ENCODE assay signal across 8 cellular contexts in the genomic region with DNA sequence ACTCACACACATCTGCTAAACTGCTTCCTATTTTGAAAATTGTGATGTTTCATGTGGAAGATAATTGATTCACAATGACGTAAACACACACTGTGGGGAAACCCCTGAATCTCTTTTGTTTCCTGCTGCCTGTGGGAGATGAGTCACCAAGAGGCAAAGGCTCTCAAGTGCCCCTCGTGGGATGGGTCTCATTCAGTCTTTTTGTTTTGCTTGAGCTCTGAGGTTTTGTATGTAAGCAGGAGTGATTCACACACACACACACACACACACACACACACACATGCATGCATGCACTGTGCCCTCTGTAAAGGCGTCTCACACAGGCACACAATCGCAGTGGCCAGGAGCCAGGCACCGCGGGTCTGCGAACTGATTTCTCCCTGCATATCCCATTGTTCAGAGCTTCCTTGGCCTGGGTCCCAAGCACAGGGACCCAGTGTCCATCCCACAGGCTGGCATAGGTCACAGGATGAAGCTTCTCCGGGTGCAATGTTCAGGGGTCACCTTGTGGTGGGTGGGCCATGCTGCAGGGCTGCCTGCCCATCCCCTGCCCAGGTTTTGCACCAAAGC. TPM values are rescaled to one million over a fixed set of nuclear protein-coding genes. Genes with fewer than 3 reads are reported as not detected.
A peak's percentile ranks its signal among the peaks of the same experiment; 100 is the strongest.
DNase-seq lines count a peak whose midpoint lies in the region; ATAC-seq, FAIRE-seq and TF ChIP-seq lines count a peak whose summit lies in the region.

No MANE protein-coding gene starts in this region.

- H3K36me3 ChIP-seq in BJ (ENCODE audit: control insufficient read depth, insufficient read depth, low read length) (no peaks in the 10 kb centered on the region), SK-N-SH (replicated peaks in 1 of 2; ENCODE audit: control insufficient read depth in 1 of 2, insufficient read depth in 2 of 2, low read length in 1 of 2) (no peaks in the 10 kb centered on the region), HepG2 (replicated peaks in 1 of 2; ENCODE audit: control insufficient read depth in 1 of 2, insufficient read depth in 2 of 2, low read length in 2 of 2) (no peaks in the 10 kb centered on the region), WERI-Rb-1 (no peaks in the 10 kb centered on the region)

- no peaks in the 10 kb centered on the region for H3K27me3 ChIP-seq in BJ (ENCODE audit: control insufficient read depth, insufficient read depth, low read length)
- no peaks in the 10 kb centered on the region for H3K27me3 ChIP-seq in SK-N-SH (ENCODE audit: insufficient read depth)
- H3K27me3 ChIP-seq in HepG2 (ENCODE audit: control insufficient read depth in 1 of 2, insufficient read depth in 2 of 2, low read length in 2 of 2), result peaks cover 4 to 62% of the 10 kb centered on the region in 2 experiments; a peak in 3 of 5 replicates
- H3K27me3 ChIP-seq in WERI-Rb-1 (ENCODE audit: insufficient read depth, low read depth, severe bottlenecking), result no peaks in the 10 kb centered on the region

- H3K4me3 ChIP-seq in BJ (ENCODE audit: low read depth, low read length) (no peak overlapping the region), SK-N-SH (ENCODE audit: low read depth in 2 of 2, low read length in 1 of 2) (no peak overlapping the region), HepG2 (replicated peaks in 1 of 3; ENCODE audit: insufficient read depth in 1 of 3, low read depth in 2 of 3, low read length in 3 of 3) (no peak overlapping the region), WERI-Rb-1 (ENCODE audit: low read depth, low read length) (no peak overlapping the region)

- TF ChIP-seq CTCF in BJ (IDR thresholded peaks at IDR 0.05; ENCODE audit: insufficient read depth, low read depth, low read length) (no peak), SK-N-SH (IDR thresholded peaks at IDR 0.05) (no peak), HepG2 (CRISPR knock-in tag; IDR thresholded peaks at IDR 0.05) (no peak), WERI-Rb-1 (IDR thresholded peaks at IDR 0.05; ENCODE audit: low read depth, low read length) (no peak)

- TF ChIP-seq RAD21 in SK-N-SH (IDR thresholded peaks at IDR 0.05; ENCODE audit: low read length), result no peak
- no peak for TF ChIP-seq RAD21 in HepG2 (CRISPR knock-in tag; IDR thresholded peaks at IDR 0.05)

- POLR2A ChIA-PET in BJ (lab: Charles Lee) (no interaction called here), SK-N-SH (lab: Yijun Ruan, JAX) (no interaction called here), HepG2 (lab: Yijun Ruan, JAX) (no interaction called here)

- in situ Hi-C loops in HepG2 (cut with HindIII; ENCODE audit: extremely low pct_ligation_motif_present, low pct_unique_long_range_greater_than_20kb), result no loop called here

- no peaks in the 10 kb centered on the region for H3K9me2 ChIP-seq in SK-N-SH

- H3K27ac ChIP-seq in SK-N-SH (ENCODE audit: low read depth in 2 of 2, low read length in 1 of 2) (peak overlapping the region in 1 of 2 experiments; percentile 41; a peak in 1 of 4 replicates), HepG2 (ENCODE audit: extremely low read length, insufficient read depth, low read length) (no peak overlapping the region), WERI-Rb-1 (no peak overlapping the region)

- BruUV-seq in HepG2 (replicated peaks; lab: Mats Ljungman, UMichigan), result no TSS peak

- ATAC-seq in GM19438 (IDR thresholded peaks at IDR 0.05; ENCODE audit: low read depth, unreplicated experiment) (peak; percentile 79), HG03469 (IDR thresholded peaks at IDR 0.05; ENCODE audit: unreplicated experiment) (peak; percentile 93), HepG2 (no peak)

- DNase-seq in BJ (ENCODE audit: low read depth), result peak; percentile 31
- no peak for DNase-seq in SK-N-SH
- DNase-seq in activated naive CD8-positive, alpha-beta T cell treated with anti-CD3 and anti-CD28 coated beads, Interleukin-2, amount 50 U/mL, for 16 hours (ENCODE audit: low read depth, low spot score), result peak; percentile 51
- DNase-seq in HepG2 (ENCODE audit: low spot score), result no peak
- DNase-seq in stimulated activated CD8-positive, alpha-beta memory T cell treated with anti-CD3 and anti-CD28 coated beads, Interleukin-7, amount 100 ng/mL, for 48 hours (ENCODE audit: extremely low read depth in 1 of 2, low read depth in 1 of 2), result peak; percentile 43 to 75
- no peak for DNase-seq in WERI-Rb-1

- CTCF ChIA-PET in BJ (lab: Yijun Ruan, JAX), result interaction anchor here (0.5 kb wide), 1 partner anchor 8 kb away, joined by 3 read pairs; no protein-coding TSS in a partner anchor
- CTCF ChIA-PET in SK-N-SH (lab: Yijun Ruan, JAX), result interaction anchor here (0.8 to 6.9 kb wide), 5 partner anchors 13 to 96 kb away, joined by 3 to 57 read pairs (median 4); no protein-coding TSS in a partner anchor
- CTCF ChIA-PET in HepG2 (lab: Yijun Ruan, JAX; ENCODE audit: low intra/inter-chr PET ratio, low total read pairs), result no interaction called here

- no peak for FAIRE-seq in HepG2 (lab: Jason Lieb, UNC)

- TF ChIP-seq POLR2A in HepG2 (IDR thresholded peaks at IDR 0.05; ENCODE audit: insufficient read depth in 1 of 2, low read depth in 2 of 2, low read length in 2 of 2), result no peak

- H3K79me2 ChIP-seq in SK-N-SH (ENCODE audit: insufficient read depth) (no peaks in the 10 kb centered on the region), HepG2 (ENCODE audit: insufficient read depth, low read length) (no peaks in the 10 kb centered on the region)

- intact Hi-C loops in HepG2 (cut with micrococcal nuclease; ENCODE audit: unreplicated experiment), result no loop called here

- H4K20me1 ChIP-seq in SK-N-SH (ENCODE audit: insufficient read depth) (no peaks in the 10 kb centered on the region), HepG2 (ENCODE audit: insufficient read depth, low read length) (no peaks in the 10 kb centered on the region; the same call in 1 of the 2 replicates)

- TF ChIP-seq EP300 in SK-N-SH (IDR thresholded peaks at IDR 0.05; ENCODE audit: borderline replicate concordance in 1 of 2, low read depth in 1 of 2, low read length in 1 of 2) (no peak), HepG2 (IDR thresholded peaks at IDR 0.05; ENCODE audit: low read depth in 2 of 2, low read length in 2 of 2) (no peak), HepG2 (CRISPR knock-in tag; IDR thresholded peaks at IDR 0.05; ENCODE audit: borderline replicate concordance) (no peak)

- H3K4me1 ChIP-seq in SK-N-SH (ENCODE audit: control insufficient read depth in 1 of 2, insufficient read depth in 2 of 2, low read depth in 1 of 2, low read length in 1 of 2), result peaks cover 4 to 12% of the 10 kb centered on the region in 2 experiments; a peak in 2 of 4 replicates
- no peaks in the 10 kb centered on the region for H3K4me1 ChIP-seq in HepG2 (ENCODE audit: insufficient read depth, low read length)

- peak overlapping the region; percentile 49; the same call in 1 of the 2 replicates for H3K4me2 ChIP-seq in SK-N-SH
- no peak overlapping the region for H3K4me2 ChIP-seq in HepG2 (ENCODE audit: low read depth, low read length)

- H3K9ac ChIP-seq in SK-N-SH (no peak overlapping the region), HepG2 (ENCODE audit: insufficient read depth, low read depth, low read length) (no peak overlapping the region)

- H3F3A ChIP-seq in SK-N-SH (replicated peaks; ENCODE audit: insufficient read depth), result no peaks in the 10 kb centered on the region

- WGBS in SK-N-SH (ENCODE audit: low lambda C conversion rate), result 29% methylated on average over 7 of the region's 8 CpGs
- WGBS in HepG2 (ENCODE audit: low lambda C conversion rate), result 17% methylated on average over 4 of the region's 8 CpGs

- H3K9me3 ChIP-seq in SK-N-SH, result no peaks in the 10 kb centered on the region
- H3K9me3 ChIP-seq in HepG2 (ENCODE audit: low read length), result no peaks in the 10 kb centered on the region
- no peaks in the 10 kb centered on the region for H3K9me3 ChIP-seq in WERI-Rb-1 (ENCODE audit: severe bottlenecking)

- H2AFZ ChIP-seq in SK-N-SH (ENCODE audit: low read depth) (peak overlapping the region; percentile 6; the same call in 1 of the 2 replicates), HepG2 (ENCODE audit: low read length) (no peak overlapping the region)

TF ChIP-seq in SK-N-SH, 30 proteins besides CTCF, POLR2A, EP300 and RAD21 (continues in another document):
- TF ChIP-seq TCF12 (IDR thresholded peaks at IDR 0.05), result peak; percentile 37; the same call in 1 of the 2 replicates

TF ChIP-seq in HepG2, 621 proteins besides CTCF, POLR2A, EP300 and RAD21 (continues in another document):
- peak; percentile 72 for TF ChIP-seq CREB1 (IDR thresholded peaks at IDR 0.05)
- TF ChIP-seq CREB1 (CRISPR knock-in tag; IDR thresholded peaks at IDR 0.05), result no peak
- TF ChIP-seq ATF7 (IDR thresholded peaks at IDR 0.05), result 0 out of 2 replicates have a peak, but pooled peaks have one; percentile 8
- TF ChIP-seq ATF7 (CRISPR knock-in tag; IDR thresholded peaks at IDR 0.05), result no peak
- TF ChIP-seq MIER3 (CRISPR knock-in tag; IDR thresholded peaks at IDR 0.05; ENCODE audit: borderline replicate concordance), result no peak

RNA-seq across cellular contexts. Expression of gene ARHGEF4, which starts 12.1 kb away (rescaled TPM):
- polyA plus RNA-seq in BJ (2011; rRNA removed) (6.8 and 15.1 TPM in 2 replicates), SK-N-SH (2012; rRNA removed) (1.5 and 2.3 TPM in 2 replicates), HepG2 (2011; rRNA removed) (0.08 and 0.13 TPM in 2 replicates)
- polyA minus RNA-seq in BJ (2011; rRNA and poly(A)+ RNA removed), result 7.3 and 9.6 TPM in 2 replicates
- 1.5 and 2.4 TPM in 2 replicates for polyA plus RNA-seq in SK-N-SH (2012; cell fraction: cytosol; rRNA removed)
- 7.9 and 9.5 TPM in 2 replicates for polyA plus RNA-seq in SK-N-SH (2012; cell fraction: nucleus; rRNA removed)
- 0.11 TPM in 1 of 2 replicates, not detected in the other for total RNA-seq in HepG2 (2016; rRNA removed; fragmentation: Illumina TruSeq; extraction: Trizol)
- not detected in 2 replicates for total RNA-seq in HepG2 (2016; cell fraction: cytosol; rRNA removed; fragmentation: Illumina TruSeq; extraction: Trizol; ENCODE audit: low read depth)
- total RNA-seq in HepG2 (2016; cell fraction: insoluble cytoplasmic fraction; rRNA removed; fragmentation: Illumina TruSeq; extraction: Trizol), result 0.09 TPM in 1 of 2 replicates, not detected in the other
- total RNA-seq in HepG2 (2016; cell fraction: membrane; rRNA removed; fragmentation: Illumina TruSeq; extraction: Trizol), result not detected in 2 replicates
- total RNA-seq in HepG2 (2016; cell fraction: nucleus; rRNA removed; fragmentation: Illumina TruSeq; extraction: Trizol), result not detected in 2 replicates
- polyA plus RNA-seq in HepG2 (2011; cell fraction: cytosol; rRNA removed), result 0.03 TPM in 2 replicates
- polyA plus RNA-seq in HepG2 (2011; cell fraction: nucleus; rRNA removed), result 0.45 and 0.88 TPM in 2 replicates
- polyA plus RNA-seq in HepG2 (2012), result not detected in 2 replicates
- polyA plus RNA-seq in HepG2 (2016; cell fraction: cytosol; fragmentation: Illumina TruSeq; extraction: Trizol; ENCODE audit: low read depth), result 0.16 TPM in 1 of 2 replicates, not detected in the other
- not detected in 2 replicates for polyA plus RNA-seq in HepG2 (2016; cell fraction: insoluble cytoplasmic fraction; fragmentation: Illumina TruSeq; extraction: Trizol; ENCODE audit: low read depth)
- polyA plus RNA-seq in HepG2 (2016; cell fraction: membrane; fragmentation: Illumina TruSeq; extraction: Trizol; ENCODE audit: low read depth), result not detected in 2 replicates
- polyA plus RNA-seq in HepG2 (2016; cell fraction: nucleus; fragmentation: Illumina TruSeq; extraction: Trizol; ENCODE audit: insufficient read depth, low read depth), result 0.41 and 0.48 TPM in 2 replicates
- 0.28 and 34.2 TPM in 2 replicates for polyA minus RNA-seq in HepG2 (2011; rRNA and poly(A)+ RNA removed; ENCODE audit: low replicate concordance)
- polyA minus RNA-seq in HepG2 (2011; cell fraction: cytosol; rRNA and poly(A)+ RNA removed), result 0.79 TPM in 1 of 2 replicates, not detected in the other
- polyA minus RNA-seq in HepG2 (2011; cell fraction: nucleus; rRNA and poly(A)+ RNA removed), result 0.12 and 0.13 TPM in 2 replicates

Comparison
In these comparisons a context has a peak if more than half of its experiments do, and no peak if none do; other contexts are left out.
1. DNase-seq: peak in BJ (single experiment), activated naive CD8-positive, alpha-beta T cell treated with anti-CD3 and anti-CD28 coated beads, Interleukin-2, amount 50 U/mL, for 16 hours (single experiment) and stimulated activated CD8-positive, alpha-beta memory T cell treated with anti-CD3 and anti-CD28 coated beads, Interleukin-7, amount 100 ng/mL, for 48 hours (2 of 2); none in SK-N-SH (single experiment), HepG2 (single experiment) and WERI-Rb-1 (single experiment).